ENCODE assay signal across 1 cellular context in the genomic region with DNA sequence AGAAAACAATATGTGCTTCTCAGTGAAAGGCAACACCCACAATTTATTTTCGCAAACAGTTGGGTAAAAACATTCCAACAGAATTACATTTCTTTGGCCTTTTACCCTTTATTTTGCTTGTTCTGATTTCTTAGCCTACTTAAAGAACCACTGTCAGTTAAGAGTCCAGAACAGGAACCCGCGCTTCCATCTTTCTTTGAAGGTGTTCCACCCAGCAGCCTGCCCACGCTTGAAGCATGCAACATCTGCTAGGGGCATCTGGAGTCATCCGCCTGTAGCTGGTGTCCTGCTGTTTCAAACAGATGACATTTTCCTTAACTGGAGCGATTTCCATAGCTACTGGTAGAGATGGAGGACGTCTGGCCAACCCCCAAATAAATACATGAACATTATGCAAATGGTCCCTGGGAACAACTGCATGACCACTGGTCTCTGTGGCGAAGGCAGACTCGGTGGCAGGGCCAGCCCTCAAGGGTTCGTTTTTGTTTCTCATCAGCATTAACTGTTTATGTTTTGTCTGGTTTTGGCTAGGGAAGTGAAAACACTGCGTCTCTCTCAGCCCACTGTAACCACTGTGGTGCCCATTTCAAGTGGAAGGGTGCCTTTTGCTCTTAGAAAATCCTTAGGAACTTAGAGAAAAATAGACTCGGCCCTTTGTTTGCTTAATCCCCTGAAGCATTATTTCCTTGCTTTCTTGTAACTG.
TF ChIP-seq lines count a peak whose summit lies in the region.

No MANE protein-coding gene starts in this region.

TF ChIP-seq in endothelial cell of umbilical vein, 7 proteins besides CTCF, POLR2A, EP300 and RAD21:
- no peak for TF ChIP-seq JUN (IDR thresholded peaks at IDR 0.05; ENCODE audit: borderline replicate concordance, insufficient read depth, insufficient read length, low read depth)
- TF ChIP-seq GATA2 (IDR thresholded peaks at IDR 0.05; ENCODE audit: insufficient read depth, insufficient read length, low read depth, low read length) = no peak
- TF ChIP-seq MYC (IDR thresholded peaks at IDR 0.05; ENCODE audit: low read depth, low read length) = no peak
- TF ChIP-seq POLR2AphosphoS5 (IDR thresholded peaks at IDR 0.05; ENCODE audit: insufficient read depth, low read depth, low read length) = peak; percentile 19
- TF ChIP-seq EZH2 (IDR thresholded peaks at IDR 0.05; ENCODE audit: borderline replicate concordance, low read depth, low read length, severe bottlenecking) = no peak
